Comparison of ENCODE assay signal across 19 cellular contexts in the genomic region with DNA sequence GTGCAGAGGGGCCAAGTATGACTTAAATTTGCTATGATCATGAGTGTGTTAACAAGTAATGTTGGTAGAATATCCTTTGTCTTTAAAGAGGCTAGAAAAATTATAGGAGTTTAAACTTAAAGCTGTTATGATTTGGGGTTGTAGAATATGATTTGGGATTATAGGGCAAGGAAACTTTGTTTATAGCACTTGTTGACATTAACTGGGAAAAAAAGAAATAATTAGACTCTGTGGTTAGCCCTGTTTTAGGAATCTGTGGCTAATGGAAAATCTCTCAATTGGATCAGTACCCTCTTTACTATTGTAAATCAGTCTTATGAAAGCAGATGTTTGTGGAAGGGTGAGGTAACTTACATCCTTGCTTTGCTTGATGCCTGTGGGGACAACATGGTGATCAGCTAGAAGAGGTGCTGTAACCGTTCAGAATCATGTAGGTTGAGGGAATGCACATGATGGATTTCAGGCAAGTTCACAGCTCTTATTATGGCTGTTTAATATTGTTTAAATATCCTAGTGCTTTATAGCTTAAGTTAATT. TPM values are rescaled to one million over a fixed set of nuclear protein-coding genes. Genes with fewer than 3 reads are reported as not detected.
DNase-seq lines count a peak whose midpoint lies in the region; ATAC-seq, FAIRE-seq and TF ChIP-seq lines count a peak whose summit lies in the region.
"Had no signal": no experiment of that assay in that cellular context is flagged by ENCODE, and none has a peak within 500 bp of the region (broad histone marks: within the 10 kb centered on the region; RNA-seq: fewer than 3 reads in every experiment).

No MANE protein-coding gene starts in this region.

- no peak for TF ChIP-seq CTCF in HEK293 (tag by site-specific recombination; IDR thresholded peaks at IDR 0.05)

- TF ChIP-seq POLR2A in GM12892 (IDR thresholded peaks at IDR 0.05; ENCODE audit: low read depth, low read length) (no peak), GM18505 (IDR thresholded peaks at IDR 0.05; ENCODE audit: borderline replicate concordance, extremely low read depth, insufficient read depth, insufficient read length) (no peak)

- H3K4me1 ChIP-seq in HEK293 (ENCODE audit: control insufficient read depth, insufficient read depth, low read length): peaks cover 5% of the 10 kb centered on the region
- H3K4me1 ChIP-seq: SJCRH30 had no signal

- intact Hi-C loops in dendritic cell treated with granulocyte-macrophage colony-stimulating factor and Interleukin-4, amounts not matched to agents 40 ng/mL and 50 ng/mL, for 4 days (cut with micrococcal nuclease): no loop called here

- FAIRE-seq in GM12892 (lab: Jason Lieb, UNC): peak; percentile 50

- DNase-seq in GM12892 (ENCODE audit: insufficient read length): no peak
- DNase-seq in naive B cell: no peak
- no peak for DNase-seq in A172 (ENCODE audit: low spot score)
- DNase-seq in kidney tubule cell (ENCODE audit: low spot score): no peak
- DNase-seq: ACHN, AML-193, DMS79 treated with DMSO at 0.1 percent for 48 hours, NCI-H1105 treated with DMSO at 0.1 percent for 48 hours, NCI-H187, NCI-H526 treated with DMSO at 0.1 percent for 48 hours, PC-3, SJCRH30 had no signal

- no peak overlapping the region for H3K27ac ChIP-seq in HEK293 (ENCODE audit: extremely low read depth, low read depth, low read length)
- H3K27ac ChIP-seq: RWPE1, SJCRH30 had no signal

- ATAC-seq in naive B cell (ENCODE audit: low read depth in 2 of 2) (no peak), GM18505 (IDR thresholded peaks at IDR 0.05; ENCODE audit: unreplicated experiment) (no peak), HG02973 (IDR thresholded peaks at IDR 0.05; ENCODE audit: unreplicated experiment) (no peak)
- ATAC-seq: PC-3 had no signal

- H3K9me3 ChIP-seq in HEK293 (ENCODE audit: control insufficient read depth, insufficient read depth, low read depth, low read length): no peaks in the 10 kb centered on the region
- H3K9me3 ChIP-seq: HAP-1, SJCRH30 had no signal

- H3K4me1 Mint-ChIP-seq in dendritic cell treated with granulocyte-macrophage colony-stimulating factor and Interleukin-4, amounts not matched to agents 40 ng/mL and 50 ng/mL, for 4 days (ENCODE audit: low read depth): peaks cover 12% of the 10 kb centered on the region
- peaks cover 20 to 41% (median 24%) of the 10 kb centered on the region in 3 donors for H3K4me1 Mint-ChIP-seq in naive B cell

- CTCF ChIA-PET in HEK293 (lab: Yijun Ruan, JAX): interaction anchor here (0.6 to 0.9 kb wide), 3 partner anchors 26 to 170 kb away, joined by 3 to 4 read pairs (median 3); partner anchors contain the start of gene CPED1

- H3K36me3 ChIP-seq in HEK293 (ENCODE audit: control insufficient read depth in 2 of 2, insufficient read depth in 1 of 2, low read length in 2 of 2): peaks cover 7 to 22% of the 10 kb centered on the region in 2 experiments

- H3K4me3 ChIP-seq in HEK293 (ENCODE audit: low read depth, low read length): no peak overlapping the region
- H3K4me3 ChIP-seq: HAP-1, SJCRH30 had no signal

- POLR2A ChIA-PET in HEK293 (lab: Yijun Ruan, JAX): interaction anchor here (2.7 kb wide), 1 partner anchor 11 kb away, joined by 11 read pairs; the partner anchor contains the start of gene ING3

- H3K9me3 Mint-ChIP-seq in dendritic cell treated with granulocyte-macrophage colony-stimulating factor and Interleukin-4, amounts not matched to agents 40 ng/mL and 50 ng/mL, for 4 days: no peaks in the 10 kb centered on the region
- no peaks in the 10 kb centered on the region for H3K9me3 Mint-ChIP-seq in naive B cell
- H3K9me3 Mint-ChIP-seq: IgD-negative memory B cell had no signal

- peak overlapping the region; percentile 15 for H3K27ac Mint-ChIP-seq in dendritic cell treated with granulocyte-macrophage colony-stimulating factor and Interleukin-4, amounts not matched to agents 40 ng/mL and 50 ng/mL, for 4 days
- H3K27ac Mint-ChIP-seq in naive B cell: peak overlapping the region in 5 of 6 donors; percentile 5 to 74 (median 8)

- H3K27me3 Mint-ChIP-seq in dendritic cell treated with granulocyte-macrophage colony-stimulating factor and Interleukin-4, amounts not matched to agents 40 ng/mL and 50 ng/mL, for 4 days: no peaks in the 10 kb centered on the region
- H3K27me3 Mint-ChIP-seq in naive B cell: no peaks in the 10 kb centered on the region
- H3K27me3 Mint-ChIP-seq: IgD-negative memory B cell had no signal

- H3K4me3 Mint-ChIP-seq in dendritic cell treated with granulocyte-macrophage colony-stimulating factor and Interleukin-4, amounts not matched to agents 40 ng/mL and 50 ng/mL, for 4 days: no peak overlapping the region
- no peak overlapping the region for H3K4me3 Mint-ChIP-seq in naive B cell
- H3K4me3 Mint-ChIP-seq: IgD-negative memory B cell had no signal

- peaks cover 57% of the 10 kb centered on the region for H3K36me3 Mint-ChIP-seq in dendritic cell treated with granulocyte-macrophage colony-stimulating factor and Interleukin-4, amounts not matched to agents 40 ng/mL and 50 ng/mL, for 4 days (ENCODE audit: low read depth)
- peaks cover 12 to 19% of the 10 kb centered on the region in 2 donors for H3K36me3 Mint-ChIP-seq in naive B cell

TF ChIP-seq in HEK293, 187 proteins besides CTCF, POLR2A, EP300 and RAD21:
- no peak for TF ChIP-seq ZNF239 (tag by site-specific recombination; IDR thresholded peaks at IDR 0.05)
- TF ChIP-seq, protein P1, sequence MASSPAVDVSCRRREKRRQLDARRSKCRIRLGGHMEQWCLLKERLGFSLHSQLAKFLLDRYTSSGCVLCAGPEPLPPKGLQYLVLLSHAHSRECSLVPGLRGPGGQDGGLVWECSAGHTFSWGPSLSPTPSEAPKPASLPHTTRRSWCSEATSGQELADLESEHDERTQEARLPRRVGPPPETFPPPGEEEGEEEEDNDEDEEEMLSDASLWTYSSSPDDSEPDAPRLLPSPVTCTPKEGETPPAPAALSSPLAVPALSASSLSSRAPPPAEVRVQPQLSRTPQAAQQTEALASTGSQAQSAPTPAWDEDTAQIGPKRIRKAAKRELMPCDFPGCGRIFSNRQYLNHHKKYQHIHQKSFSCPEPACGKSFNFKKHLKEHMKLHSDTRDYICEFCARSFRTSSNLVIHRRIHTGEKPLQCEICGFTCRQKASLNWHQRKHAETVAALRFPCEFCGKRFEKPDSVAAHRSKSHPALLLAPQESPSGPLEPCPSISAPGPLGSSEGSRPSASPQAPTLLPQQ (tag by site-specific recombination; IDR thresholded peaks at IDR 0.05): no peak
- TF ChIP-seq, protein P2, sequence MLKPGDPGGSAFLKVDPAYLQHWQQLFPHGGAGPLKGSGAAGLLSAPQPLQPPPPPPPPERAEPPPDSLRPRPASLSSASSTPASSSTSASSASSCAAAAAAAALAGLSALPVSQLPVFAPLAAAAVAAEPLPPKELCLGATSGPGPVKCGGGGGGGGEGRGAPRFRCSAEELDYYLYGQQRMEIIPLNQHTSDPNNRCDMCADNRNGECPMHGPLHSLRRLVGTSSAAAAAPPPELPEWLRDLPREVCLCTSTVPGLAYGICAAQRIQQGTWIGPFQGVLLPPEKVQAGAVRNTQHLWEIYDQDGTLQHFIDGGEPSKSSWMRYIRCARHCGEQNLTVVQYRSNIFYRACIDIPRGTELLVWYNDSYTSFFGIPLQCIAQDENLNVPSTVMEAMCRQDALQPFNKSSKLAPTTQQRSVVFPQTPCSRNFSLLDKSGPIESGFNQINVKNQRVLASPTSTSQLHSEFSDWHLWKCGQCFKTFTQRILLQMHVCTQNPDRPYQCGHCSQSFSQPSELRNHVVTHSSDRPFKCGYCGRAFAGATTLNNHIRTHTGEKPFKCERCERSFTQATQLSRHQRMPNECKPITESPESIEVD (tag by site-specific recombination; IDR thresholded peaks at IDR 0.05): peak; percentile 61
- no peak for TF ChIP-seq ZNF214 (tag by site-specific recombination; IDR thresholded peaks at IDR 0.05; ENCODE audit: borderline replicate concordance)
- peak; percentile 61 for TF ChIP-seq SCRT2 (tag by site-specific recombination; IDR thresholded peaks at IDR 0.05)
- no peak for TF ChIP-seq ZNF302 (tag by site-specific recombination; IDR thresholded peaks at IDR 0.05; ENCODE audit: low read depth)

RNA-seq across cellular contexts. Expression of gene ING3, which starts 11.1 kb away (rescaled TPM):
- 18.9 TPM for polyA plus RNA-seq in GM12892 (2012; ENCODE audit: missing spikeins)
- 10 to 100 TPM; 48.3 to 61.3 (median 53.6) TPM for polyA plus RNA-seq in naive B cell (ENCODE audit: low read depth in 6 of 6)
- total RNA-seq in A172 (2014; rRNA removed; shearing (Covaris generic)): 19.7 and 32.2 TPM in 2 replicates

RNA-seq across cellular contexts. Expression of gene CPED1, which starts 26.8 kb away (rescaled TPM):
- polyA plus RNA-seq in GM12892 (2012; ENCODE audit: missing spikeins): 0.53 TPM
- polyA plus RNA-seq in naive B cell (ENCODE audit: low read depth in 6 of 6): 1 to 10 TPM in 1 of 6 donors, under 1 TPM in 5; 0.16 to 1.2 (median 0.39) TPM
- total RNA-seq in A172 (2014; rRNA removed; shearing (Covaris generic)): 18.0 and 18.4 TPM in 2 replicates
